24 cellular contexts compared by ENCODE assay signal in the genomic region with DNA sequence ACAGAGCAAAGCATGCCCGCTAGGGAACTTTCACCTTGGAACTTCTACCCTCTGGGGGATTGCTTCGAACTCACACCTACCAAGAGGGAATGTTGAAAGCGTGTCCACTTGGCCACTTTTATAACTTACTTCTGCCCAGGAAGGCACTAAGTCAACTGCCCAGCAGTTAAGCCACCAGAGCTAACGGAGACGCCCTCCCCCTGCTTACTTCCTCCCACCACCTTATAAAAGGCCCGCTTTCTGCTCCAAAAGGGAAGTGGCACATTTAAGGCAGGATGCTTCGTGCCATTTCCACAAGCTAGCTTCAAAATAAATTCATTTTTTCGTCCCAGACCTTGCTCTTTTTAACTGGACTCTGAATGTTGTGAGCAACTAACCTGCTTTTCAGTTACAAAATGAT. TPM values are rescaled to one million over a fixed set of nuclear protein-coding genes. Genes with fewer than 3 reads are reported as not detected.
DNase-seq lines count a peak whose midpoint lies in the region; ATAC-seq, FAIRE-seq and TF ChIP-seq lines count a peak whose summit lies in the region.
"Had no signal": no experiment of that assay in that cellular context is flagged by ENCODE, and none has a peak within 500 bp of the region (broad histone marks: within the 10 kb centered on the region; RNA-seq: fewer than 3 reads in every experiment).

No MANE protein-coding gene starts in this region.

- H3K4me3 ChIP-seq in right cardiac atrium (ENCODE audit: low read length) (no peak overlapping the region), astrocyte (ENCODE audit: insufficient read depth, low read depth, low read length) (no peak overlapping the region), tibial nerve (no peak overlapping the region)
- H3K4me3 ChIP-seq: left ventricle myocardium inferior, mucosa of descending colon, SJCRH30 had no signal

- H3K27me3 ChIP-seq in right cardiac atrium (ENCODE audit: control insufficient read depth, insufficient read depth) (no peaks in the 10 kb centered on the region), astrocyte (ENCODE audit: insufficient read depth, low read length) (no peaks in the 10 kb centered on the region), tibial nerve (no peaks in the 10 kb centered on the region)
- H3K27me3 ChIP-seq: SJCRH30 had no signal

- no peak for ATAC-seq in right cardiac atrium
- no peak for ATAC-seq in stimulated activated naive B cell treated with anti-CD40 and anti-IgM and Interleukin-4, amounts not matched to agents 10 μg/mL and 1 μg/mL and 100 μg/mL, for 72 hours (replicated peaks)
- ATAC-seq: activated CD4-positive, CD25-positive, alpha-beta regulatory T cell treated with anti-CD3 and anti-CD28 coated beads, Interleukin-2, amount 50 U/mL, for 24 hours; activated T-cell treated with anti-CD3 and anti-CD28 coated beads, Interleukin-2, amount 50 U/mL, for 4 hours; mucosa of descending colon had no signal

- no peak overlapping the region for H3K27ac ChIP-seq in right cardiac atrium (ENCODE audit: low read length)
- H3K27ac ChIP-seq in astrocyte (ENCODE audit: low read depth, low read length): no peak overlapping the region
- H3K27ac ChIP-seq in tibial nerve: no peak overlapping the region
- H3K27ac ChIP-seq: epithelial cell of prostate, left ventricle myocardium inferior, SJCRH30 had no signal

- H3K36me3 Mint-ChIP-seq in astrocyte (ENCODE audit: low read depth, unreplicated experiment): no peaks in the 10 kb centered on the region
- peaks cover 10% of the 10 kb centered on the region in 2 donors for H3K36me3 Mint-ChIP-seq in stimulated activated naive B cell treated with anti-CD40 and anti-IgM and Interleukin-4, amounts not matched to agents 10 μg/mL and 1 μg/mL and 100 μg/mL, for 72 hours

- H3K9me3 Mint-ChIP-seq in astrocyte (ENCODE audit: unreplicated experiment): peaks cover 2% of the 10 kb centered on the region
- no peaks in the 10 kb centered on the region for H3K9me3 Mint-ChIP-seq in stimulated activated naive B cell treated with anti-CD40 and anti-IgM and Interleukin-4, amounts not matched to agents 10 μg/mL and 1 μg/mL and 100 μg/mL, for 72 hours
- H3K9me3 Mint-ChIP-seq: activated naive CD4-positive, alpha-beta T cell treated with anti-CD3 and anti-CD28 coated beads, Interleukin-2, amount 10 ng/mL, durations not matched to agents 7 days and 5 days; activated T-cell treated with anti-CD3 and anti-CD28 coated beads, Interleukin-2, amount 50 U/mL, for 4 hours had no signal

- peaks cover 19% of the 10 kb centered on the region for H3K79me2 ChIP-seq in astrocyte (ENCODE audit: insufficient read depth, low read length)

- H3K4me2 ChIP-seq in astrocyte (ENCODE audit: low read length): no peak overlapping the region

- TF ChIP-seq CTCF in astrocyte (IDR thresholded peaks at IDR 0.05; ENCODE audit: insufficient read depth, low read depth, low read length) (no peak), tibial nerve (IDR thresholded peaks at IDR 0.05) (no peak)

- TF ChIP-seq POLR2A in tibial nerve (IDR thresholded peaks at IDR 0.05): no peak

- H3K4me3 Mint-ChIP-seq in astrocyte (ENCODE audit: unreplicated experiment): no peak overlapping the region
- H3K4me3 Mint-ChIP-seq in stimulated activated naive B cell treated with anti-CD40 and anti-IgM and Interleukin-4, amounts not matched to agents 10 μg/mL and 1 μg/mL and 100 μg/mL, for 72 hours: no peak overlapping the region
- H3K4me3 Mint-ChIP-seq: activated naive CD4-positive, alpha-beta T cell treated with anti-CD3 and anti-CD28 coated beads, Interleukin-2, amount 10 ng/mL, durations not matched to agents 7 days and 5 days; activated T-cell treated with anti-CD3 and anti-CD28 coated beads, Interleukin-2, amount 50 U/mL, for 4 hours had no signal

- H3K9me3 ChIP-seq in right cardiac atrium (ENCODE audit: control insufficient read depth, low read length): no peaks in the 10 kb centered on the region
- no peaks in the 10 kb centered on the region for H3K9me3 ChIP-seq in astrocyte (ENCODE audit: insufficient read depth, low read depth, low read length)
- H3K9me3 ChIP-seq in tibial nerve: no peaks in the 10 kb centered on the region
- H3K9me3 ChIP-seq: left ventricle myocardium inferior, mucosa of descending colon, SJCRH30 had no signal

- FAIRE-seq in astrocyte (lab: Jason Lieb, UNC): no peak
- FAIRE-seq: urothelium cell line had no signal

- DNase-seq in cardiac septum (ENCODE audit: low spot score) (peak; percentile 67), right cardiac atrium (no peak), NOMO-1 treated with DMSO at 0.1 percent for 48 hours (lab: John Stamatoyannopoulos, UW; ENCODE audit: unreplicated experiment) (peak; percentile 87), astrocyte (ENCODE audit: low read depth) (no peak), tibial nerve (ENCODE audit: low spot score in 2 of 2) (no peak), NCI-H82 (lab: John Stamatoyannopoulos, UW) (no peak), NCI-H187 (lab: John Stamatoyannopoulos, UW) (no peak)
- no peak for DNase-seq in stimulated activated naive B cell treated with anti-CD40 and anti-IgM and Interleukin-4, amounts not matched to agents 10 μg/mL and 1 μg/mL and 100 μg/mL, for 72 hours
- DNase-seq: 8988T; activated CD8-positive, alpha-beta memory T cell treated with anti-CD3 and anti-CD28 coated beads for 24 hours; activated naive CD4-positive, alpha-beta T cell treated with anti-CD3 and anti-CD28 coated beads, Interleukin-2, amount 10 ng/mL, durations not matched to agents 7 days and 5 days; activated T-cell treated with anti-CD3 and anti-CD28 coated beads, Interleukin-2, amount 50 U/mL, for 4 hours; anterior cingulate cortex; central memory CD4-positive, alpha-beta T cell; GOT3; left ventricle myocardium inferior; mucosa of descending colon; NCI-H1417 treated with DMSO at 0.1 percent for 48 hours; NCI-H526; SJCRH30; T-helper 2 cell had no signal

- TF ChIP-seq EP300 in tibial nerve (IDR thresholded peaks at IDR 0.05): no peak

- WGBS in right cardiac atrium: 71% methylated on average over 8 of the region's 8 CpGs
- 58 to 61% methylated on average over 8 of the region's 8 CpGs for WGBS in tibial nerve, 2 donors

- H4K20me1 ChIP-seq in astrocyte (ENCODE audit: insufficient read depth, low read length): peaks cover 8% of the 10 kb centered on the region

- H3K4me1 ChIP-seq in right cardiac atrium (ENCODE audit: control insufficient read depth, insufficient read depth, low read length): peaks cover 11% of the 10 kb centered on the region
- peaks cover 11% of the 10 kb centered on the region for H3K4me1 ChIP-seq in astrocyte (ENCODE audit: insufficient read depth, low read length)
- peaks cover 0 to 20% (median 5%) of the 10 kb centered on the region in 4 donors for H3K4me1 ChIP-seq in tibial nerve

- H3K4me1 Mint-ChIP-seq in astrocyte (ENCODE audit: low read depth, unreplicated experiment): peaks cover 23% of the 10 kb centered on the region
- peaks cover 20 to 34% of the 10 kb centered on the region in 2 donors for H3K4me1 Mint-ChIP-seq in stimulated activated naive B cell treated with anti-CD40 and anti-IgM and Interleukin-4, amounts not matched to agents 10 μg/mL and 1 μg/mL and 100 μg/mL, for 72 hours

- H3K9ac ChIP-seq in astrocyte (ENCODE audit: low read length): no peak overlapping the region

- H3K27me3 Mint-ChIP-seq in astrocyte (ENCODE audit: low read depth, unreplicated experiment): peaks cover 1% of the 10 kb centered on the region
- H3K27me3 Mint-ChIP-seq in stimulated activated naive B cell treated with anti-CD40 and anti-IgM and Interleukin-4, amounts not matched to agents 10 μg/mL and 1 μg/mL and 100 μg/mL, for 72 hours: peaks cover 0 to 7% of the 10 kb centered on the region in 2 donors

- H3K36me3 ChIP-seq in astrocyte (ENCODE audit: insufficient read depth, low read length) (no peaks in the 10 kb centered on the region), tibial nerve (no peaks in the 10 kb centered on the region)
- H3K36me3 ChIP-seq: left ventricle myocardium inferior had no signal

- H3K27ac Mint-ChIP-seq in astrocyte (ENCODE audit: unreplicated experiment): peak overlapping the region; percentile 41
- peak overlapping the region; percentile 38 for H3K27ac Mint-ChIP-seq in stimulated activated naive B cell treated with anti-CD40 and anti-IgM and Interleukin-4, amounts not matched to agents 10 μg/mL and 1 μg/mL and 100 μg/mL, for 72 hours
- H3K27ac Mint-ChIP-seq: activated naive CD4-positive, alpha-beta T cell treated with anti-CD3 and anti-CD28 coated beads, Interleukin-2, amount 10 ng/mL, durations not matched to agents 7 days and 5 days had no signal

- intact Hi-C loops in cardiac septum (cut with DNase I): no loop called here
- intact Hi-C loops in right cardiac atrium (cut with DNase I): loop anchor here in 1 of 4 donors (10.0 kb wide), 1 partner anchor 105 kb away; no protein-coding TSS in a partner anchor

- no peak overlapping the region for H2AFZ ChIP-seq in astrocyte (ENCODE audit: low read depth, low read length)

RNA-seq across cellular contexts. Expression of gene AK2, which starts 3.2 kb away (rescaled TPM):
- total RNA-seq in cardiac septum (99.8 TPM), right cardiac atrium (100 to 1,000 TPM; 114 to 143 (median 130) TPM), astrocyte (126 and 138 TPM in 2 replicates), tibial nerve (100 to 1,000 TPM; 127 to 559 (median 207) TPM)
- 149 TPM for polyA plus RNA-seq in right cardiac atrium

RNA-seq across cellular contexts. Expression of gene AZIN2, which starts 41.1 kb away (rescaled TPM):
- total RNA-seq in cardiac septum: 5.8 TPM
- total RNA-seq in right cardiac atrium: 1 to 10 TPM; 4.1 to 7.9 (median 5.4) TPM
- 2.4 TPM for polyA plus RNA-seq in right cardiac atrium
- 10.1 and 15.6 TPM in 2 replicates for total RNA-seq in astrocyte
- 1 to 10 TPM; 3.3 to 8.6 (median 6.3) TPM for total RNA-seq in tibial nerve

Comparison
In these comparisons a context has a peak if more than half of its experiments do, and no peak if none do; other contexts are left out.
1. DNase-seq: peak in cardiac septum (single experiment) and NOMO-1 treated with DMSO at 0.1 percent for 48 hours (single experiment); none in right cardiac atrium (0 of 3), astrocyte (single experiment), stimulated activated naive B cell treated with anti-CD40 and anti-IgM and Interleukin-4, amounts not matched to agents 10 μg/mL and 1 μg/mL and 100 μg/mL, for 72 hours (single experiment), tibial nerve (0 of 2), NCI-H82 (single experiment) and NCI-H187 (0 of 2).